In the genomic region with DNA sequence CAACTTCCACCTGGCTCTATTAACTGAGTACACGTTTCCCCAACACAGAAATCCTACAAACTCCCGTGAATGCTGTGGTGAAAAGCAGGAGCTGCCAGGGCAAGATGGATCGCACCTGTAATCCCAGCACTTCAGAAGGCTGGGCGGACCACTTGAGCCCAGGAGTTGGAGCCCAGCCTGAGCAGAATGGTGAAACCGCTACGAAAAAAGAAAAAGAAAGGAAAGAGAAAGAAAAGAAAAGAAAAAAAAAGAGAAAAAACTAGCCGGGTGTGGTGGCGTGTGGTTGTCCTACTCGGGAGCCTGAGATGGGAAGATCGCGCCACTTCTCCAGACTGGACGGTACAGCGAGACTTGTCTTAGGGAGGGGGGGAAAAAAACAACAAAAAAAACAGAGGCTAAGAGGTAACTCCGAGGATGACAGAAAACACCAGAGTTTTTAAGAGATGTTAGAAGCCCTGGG, we compare ENCODE assay signal across 10 cellular contexts. TPM values are rescaled to one million over a fixed set of nuclear protein-coding genes. Genes with fewer than 3 reads are reported as not detected.
A peak's percentile ranks its signal among the peaks of the same experiment; 100 is the strongest.
DNase-seq lines count a peak whose midpoint lies in the region; ATAC-seq and TF ChIP-seq lines count a peak whose summit lies in the region.
"Not testable (repeated sequence)": the region's sequence is repeated elsewhere in the genome, so short reads cannot be mapped to it uniquely, and the experiment has no call there.
"Had no signal": no experiment of that assay in that cellular context is flagged by ENCODE, and none has a peak within 500 bp of the region (broad histone marks: within the 10 kb centered on the region; RNA-seq: fewer than 3 reads in every experiment).

No MANE protein-coding gene starts in this region.

- intact Hi-C loops in dorsolateral prefrontal cortex (cut with DNase I): not testable (repeated sequence)

- H3K27ac Mint-ChIP-seq in activated CD8-positive, alpha-beta memory T cell treated with anti-CD3 and anti-CD28 coated beads, Interleukin-2, amount 10 ng/mL, durations not matched to agents 7 days and 5 days: peak overlapping the region; percentile 93
- H3K27ac Mint-ChIP-seq in type B pancreatic cell: peak overlapping the region; percentile 100

- DNase-seq in EH (ENCODE audit: low read depth) (peak; percentile 69), NCI-H446 treated with DMSO at 0.1 percent for 48 hours (lab: John Stamatoyannopoulos, UW) (peak; percentile 88), dorsolateral prefrontal cortex (peak in 3 of 10 donors; percentile 3 to 30 (median 27)), iris pigment epithelial cell (ENCODE audit: low read depth) (peak; percentile 67)
- DNase-seq in activated CD8-positive, alpha-beta memory T cell treated with anti-CD3 and anti-CD28 coated beads, Interleukin-2, amount 10 ng/mL, durations not matched to agents 7 days and 5 days; type B pancreatic cell (ENCODE audit: extremely low spot score, unreplicated experiment): not testable (repeated sequence)

- H3K27me3 Mint-ChIP-seq in activated CD8-positive, alpha-beta memory T cell treated with anti-CD3 and anti-CD28 coated beads, Interleukin-2, amount 10 ng/mL, durations not matched to agents 7 days and 5 days; type B pancreatic cell: not testable (repeated sequence)

- H3K4me3 ChIP-seq in dorsolateral prefrontal cortex (peak overlapping the region in 51 of 59 donors; percentile 16 to 68 (median 47)), neutrophil (ENCODE audit: low read depth in 1 of 2, low read length in 1 of 2) (peak overlapping the region; percentile 49 to 68)

- H3K4me3 Mint-ChIP-seq in activated CD8-positive, alpha-beta memory T cell treated with anti-CD3 and anti-CD28 coated beads, Interleukin-2, amount 10 ng/mL, durations not matched to agents 7 days and 5 days: peak overlapping the region; percentile 79
- peak overlapping the region; percentile 89 for H3K4me3 Mint-ChIP-seq in type B pancreatic cell

- H3K27ac ChIP-seq in dorsolateral prefrontal cortex (peak overlapping the region in 39 of 59 donors; percentile 17 to 94 (median 73)), neutrophil (peak overlapping the region; percentile 73)

- peak; percentile 17 for ATAC-seq in HG02981 (IDR thresholded peaks at IDR 0.05; ENCODE audit: unreplicated experiment)
- peak; percentile 43 for ATAC-seq in activated CD8-positive, alpha-beta memory T cell treated with anti-CD3 and anti-CD28 coated beads, Interleukin-2, amount 10 ng/mL, durations not matched to agents 7 days and 5 days

- not testable (repeated sequence) for H3K36me3 ChIP-seq in neutrophil

- TF ChIP-seq CTCF in dorsolateral prefrontal cortex (IDR thresholded peaks at IDR 0.05 in 54 of 56, conservative IDR thresholded peaks at IDR 0.05 in 2 of 56; ENCODE audit: low read depth in 1 of 56, partially characterized antibody in 56 of 56); neutrophil (IDR thresholded peaks at IDR 0.05); type B pancreatic cell (conservative IDR thresholded peaks at IDR 0.05): not testable (repeated sequence)

- H3K9me3 ChIP-seq in neutrophil: not testable (repeated sequence)

- peaks cover 26% of the 10 kb centered on the region for H3K4me1 Mint-ChIP-seq in activated CD8-positive, alpha-beta memory T cell treated with anti-CD3 and anti-CD28 coated beads, Interleukin-2, amount 10 ng/mL, durations not matched to agents 7 days and 5 days
- not testable (repeated sequence) for H3K4me1 Mint-ChIP-seq in type B pancreatic cell (ENCODE audit: unreplicated experiment)

- H3K4me1 ChIP-seq in neutrophil (ENCODE audit: control insufficient read depth in 1 of 2, insufficient read depth in 1 of 2, low read depth in 1 of 2, low read length in 1 of 2): not testable (repeated sequence)

- not testable (repeated sequence) for H3K36me3 Mint-ChIP-seq in activated CD8-positive, alpha-beta memory T cell treated with anti-CD3 and anti-CD28 coated beads, Interleukin-2, amount 10 ng/mL, durations not matched to agents 7 days and 5 days; type B pancreatic cell

- H3K27me3 ChIP-seq in dorsolateral prefrontal cortex, neutrophil: not testable (repeated sequence)

- H3K9me3 Mint-ChIP-seq in activated CD8-positive, alpha-beta memory T cell treated with anti-CD3 and anti-CD28 coated beads, Interleukin-2, amount 10 ng/mL, durations not matched to agents 7 days and 5 days (ENCODE audit: low read depth); type B pancreatic cell: not testable (repeated sequence)

- CTCF ChIA-PET in activated CD8-positive, alpha-beta memory T cell treated with anti-CD3 and anti-CD28 coated beads, Interleukin-2, amount 10 ng/mL, durations not matched to agents 7 days and 5 days (lab: Charles Lee): not testable (repeated sequence)

RNA-seq across cellular contexts. Expression of a gene that starts 39.5 kb away (rescaled TPM):
- not detected for total RNA-seq in activated CD8-positive, alpha-beta memory T cell treated with anti-CD3 and anti-CD28 coated beads, Interleukin-2, amount 10 ng/mL, durations not matched to agents 7 days and 5 days
- total RNA-seq in dorsolateral prefrontal cortex (1 to 10 TPM in 1 of 120 experiments, not detected in 119; 1.2 TPM), type B pancreatic cell (ENCODE audit: low replicate concordance) (not detected in 2 replicates)
- total RNA-seq: mesenteric fat pad, ureter had no signal
